In genomic region chr18:74869904-74870863, GRCh38 we compare ENCODE assay signal across 1 cellular context.
TF ChIP-seq lines count a peak whose summit lies in the region.

No MANE protein-coding gene starts in this region.

TF ChIP-seq in HepG2, 621 proteins besides CTCF, POLR2A, EP300 and RAD21 (continued from another document):
- no peak for TF ChIP-seq KIAA2018 (CRISPR knock-in tag; IDR thresholded peaks at IDR 0.05; ENCODE audit: borderline replicate concordance)
- no peak for TF ChIP-seq ZBTB3 (CRISPR knock-in tag; IDR thresholded peaks at IDR 0.05; ENCODE audit: borderline replicate concordance, low read depth)
- no peak for TF ChIP-seq ZNF142 (CRISPR knock-in tag; IDR thresholded peaks at IDR 0.05)
- no peak for TF ChIP-seq ZNF792 (CRISPR knock-in tag; IDR thresholded peaks at IDR 0.05)
- TF ChIP-seq ZNF619 (CRISPR knock-in tag; IDR thresholded peaks at IDR 0.05), result no peak
- TF ChIP-seq ZNF18 (CRISPR knock-in tag; IDR thresholded peaks at IDR 0.05; ENCODE audit: insufficient replicate concordance), result no peak
- TF ChIP-seq POLR2G (IDR thresholded peaks at IDR 0.05; ENCODE audit: low read depth, low read length), result no peak
- TF ChIP-seq NFE2 (CRISPR knock-in tag; IDR thresholded peaks at IDR 0.05), result no peak
